Comparison of ENCODE assay signal across 1 cellular context in genomic region chr17:50950002-50950877, GRCh38.
TF ChIP-seq lines count a peak whose summit lies in the region.

No MANE protein-coding gene starts in this region.

TF ChIP-seq in HepG2, 621 proteins besides CTCF, POLR2A, EP300 and RAD21 (continued from another document and continues in another):
- TF ChIP-seq ZBTB2 (CRISPR knock-in tag; IDR thresholded peaks at IDR 0.05; ENCODE audit: low read depth) (no peak), ZNF816 (CRISPR knock-in tag; IDR thresholded peaks at IDR 0.05; ENCODE audit: borderline replicate concordance) (0 out of 2 replicates have a peak, but pooled peaks have one; percentile 42), ZNF34 (CRISPR knock-in tag; IDR thresholded peaks at IDR 0.05; ENCODE audit: borderline replicate concordance) (no peak), SMARCE1 (IDR thresholded peaks at IDR 0.05; ENCODE audit: borderline replicate concordance) (no peak), MIXL1 (CRISPR knock-in tag; IDR thresholded peaks at IDR 0.05) (peak; percentile 85), ZNF766 (CRISPR knock-in tag; IDR thresholded peaks at IDR 0.05; ENCODE audit: borderline replicate concordance) (peak; percentile 83), ZNF800 (CRISPR knock-in tag; IDR thresholded peaks at IDR 0.05) (peak; percentile 72; the same call in 1 of the 2 replicates), ZSCAN31 (CRISPR knock-in tag; IDR thresholded peaks at IDR 0.05; ENCODE audit: low read depth) (peak; percentile 90), MIER2 (CRISPR knock-in tag; IDR thresholded peaks at IDR 0.05) (peak; percentile 66; the same call in 1 of the 2 replicates), ZNF512 (CRISPR knock-in tag; IDR thresholded peaks at IDR 0.05) (no peak), ZNF333 (CRISPR knock-in tag; IDR thresholded peaks at IDR 0.05; ENCODE audit: borderline replicate concordance) (no peak), IRF9 (CRISPR knock-in tag; IDR thresholded peaks at IDR 0.05; ENCODE audit: borderline replicate concordance) (peak; percentile 95), HDAC6 (IDR thresholded peaks at IDR 0.05; ENCODE audit: low read depth, low read length) (no peak), ZFP91 (CRISPR knock-in tag; IDR thresholded peaks at IDR 0.05; ENCODE audit: borderline replicate concordance) (peak; percentile 97), ZNF563 (CRISPR knock-in tag; IDR thresholded peaks at IDR 0.05) (0 out of 2 replicates have a peak, but pooled peaks have one; percentile 39), ZNF205 (CRISPR knock-in tag; IDR thresholded peaks at IDR 0.05) (peak; percentile 56; the same call in 1 of the 2 replicates), PHB2 (IDR thresholded peaks at IDR 0.05; ENCODE audit: partially characterized antibody) (no peak), ZNF652 (CRISPR knock-in tag; IDR thresholded peaks at IDR 0.05; ENCODE audit: borderline replicate concordance, low read depth) (peak; percentile 19; the same call in 1 of the 2 replicates), GFI1 (CRISPR knock-in tag; IDR thresholded peaks at IDR 0.05; ENCODE audit: borderline replicate concordance) (no peak; the same call in 1 of the 2 replicates), ZEB1 (IDR thresholded peaks at IDR 0.05; ENCODE audit: insufficient replicate concordance, low read depth) (no peak), ZNF607 (CRISPR knock-in tag; IDR thresholded peaks at IDR 0.05; ENCODE audit: borderline replicate concordance) (no peak), ZNF180 (CRISPR knock-in tag; IDR thresholded peaks at IDR 0.05; ENCODE audit: borderline replicate concordance, low read depth) (no peak), ZNF232 (CRISPR knock-in tag; IDR thresholded peaks at IDR 0.05; ENCODE audit: borderline replicate concordance) (peak; percentile 84; the same call in 1 of the 2 replicates), GRHL1 (CRISPR knock-in tag; conservative IDR thresholded peaks at IDR 0.05) (no peak), ZNF543 (CRISPR knock-in tag; IDR thresholded peaks at IDR 0.05) (no peak), MZF1 (CRISPR knock-in tag; IDR thresholded peaks at IDR 0.05; ENCODE audit: borderline replicate concordance) (no peak), ZNF460 (CRISPR knock-in tag; IDR thresholded peaks at IDR 0.05; ENCODE audit: borderline replicate concordance) (no peak), DRAP1 (CRISPR knock-in tag; IDR thresholded peaks at IDR 0.05) (no peak; the same call in 1 of the 2 replicates), ZBTB7B (CRISPR knock-in tag; IDR thresholded peaks at IDR 0.05) (peak; percentile 97), SIX4 (CRISPR knock-in tag; IDR thresholded peaks at IDR 0.05) (0 out of 2 replicates have a peak, but pooled peaks have one; percentile 53), ZNF350 (CRISPR knock-in tag; IDR thresholded peaks at IDR 0.05; ENCODE audit: borderline replicate concordance, low read depth) (peak; percentile 66; the same call in 1 of the 2 replicates), ZNF230 (CRISPR knock-in tag; IDR thresholded peaks at IDR 0.05) (no peak; the same call in none of the 2 replicates), HOXA5 (CRISPR knock-in tag; IDR thresholded peaks at IDR 0.05) (peak; percentile 89), MEIS2 (CRISPR knock-in tag; IDR thresholded peaks at IDR 0.05) (no peak), MLXIP (CRISPR knock-in tag; IDR thresholded peaks at IDR 0.05; ENCODE audit: borderline replicate concordance) (no peak), JARID2 (CRISPR knock-in tag; IDR thresholded peaks at IDR 0.05; ENCODE audit: insufficient replicate concordance) (no peak), GATAD1 (CRISPR knock-in tag; IDR thresholded peaks at IDR 0.05) (peak; percentile 67), ZHX2 (IDR thresholded peaks at IDR 0.05; ENCODE audit: low read depth) (no peak), ZHX2 (CRISPR knock-in tag; IDR thresholded peaks at IDR 0.05; ENCODE audit: borderline replicate concordance) (no peak), GABPA (IDR thresholded peaks at IDR 0.05; ENCODE audit: low read depth, low read length) (no peak), GABPA (CRISPR knock-in tag; IDR thresholded peaks at IDR 0.05; ENCODE audit: low read depth) (no peak), CBX1 (IDR thresholded peaks at IDR 0.05; ENCODE audit: low read depth) (no peak)
